Comparison of ENCODE assay signal across 12 cellular contexts in the genomic region with DNA sequence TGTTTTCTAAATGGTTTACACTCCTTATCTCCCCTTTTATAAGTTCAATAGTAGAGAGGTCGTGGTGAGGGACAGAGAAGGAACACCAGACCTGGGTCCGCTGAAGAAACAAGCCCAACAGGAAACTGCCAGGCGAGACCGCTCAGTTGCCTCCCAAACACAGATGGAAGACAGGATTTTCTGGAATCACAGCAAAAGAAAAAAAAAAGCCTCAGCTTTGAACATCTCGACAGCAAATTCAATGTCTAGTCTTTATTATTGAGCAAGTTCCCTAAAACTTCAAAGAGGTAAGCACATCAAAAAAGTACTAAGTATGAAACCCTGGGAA. TPM values are rescaled to one million over a fixed set of nuclear protein-coding genes. Genes with fewer than 3 reads are reported as not detected.
DNase-seq lines count a peak whose midpoint lies in the region; ATAC-seq and TF ChIP-seq lines count a peak whose summit lies in the region.
"Had no signal": no experiment of that assay in that cellular context is flagged by ENCODE, and none has a peak within 500 bp of the region (broad histone marks: within the 10 kb centered on the region; RNA-seq: fewer than 3 reads in every experiment).

No MANE protein-coding gene starts in this region.

- H3K36me3 Mint-ChIP-seq in T-helper 2 cell treated with Interferon-gamma antibody and Interleukin-4, amounts not matched to agents 5 μg/mL and 100 μg/mL, for 36 hours (ENCODE audit: low read depth) = no peaks in the 10 kb centered on the region

- no peak overlapping the region for H3K9ac ChIP-seq in iPS-20b (ENCODE audit: low read depth, low read length)

- H3K4me3 ChIP-seq in RWPE2 (ENCODE audit: severe bottlenecking) (no peak overlapping the region), iPS-20b (ENCODE audit: low read length) (peak overlapping the region; percentile 31; the same call in 1 of the 2 replicates), thoracic aorta (peak overlapping the region; percentile 36)
- H3K4me3 ChIP-seq: gastroesophageal sphincter, prostate gland had no signal

- TF ChIP-seq CTCF in RWPE2 (IDR thresholded peaks at IDR 0.05; ENCODE audit: poor library complexity, severe bottlenecking) = peak; percentile 47
- TF ChIP-seq CTCF in thoracic aorta (IDR thresholded peaks at IDR 0.05) = no peak

- H3K27me3 ChIP-seq in RWPE2 (ENCODE audit: insufficient read depth, poor library complexity, severe bottlenecking) (no peaks in the 10 kb centered on the region), iPS-20b (ENCODE audit: insufficient read depth, low read length) (peaks cover 16% of the 10 kb centered on the region), thoracic aorta (replicated peaks; ENCODE audit: insufficient read depth) (no peaks in the 10 kb centered on the region)

- ATAC-seq in RWPE2 (ENCODE audit: low read depth) (no peak), thoracic aorta (ENCODE audit: insufficient number of reproducible peaks, low FRiP score, low read depth) (no peak)

- DNase-seq in T-helper 2 cell treated with Interferon-gamma antibody and Interleukin-4, amounts not matched to agents 5 μg/mL and 100 μg/mL, for 36 hours (ENCODE audit: low spot score) = no peak
- DNase-seq in T-helper 2 cell (no peak), RWPE2 (ENCODE audit: low spot score) (no peak), thoracic aorta (ENCODE audit: low spot score) (no peak), middle frontal gyrus (ENCODE audit: extremely low spot score, low spot score) (no peak), NCI-H2171 treated with DMSO at 0.1 percent for 48 hours (lab: John Stamatoyannopoulos, UW) (no peak)
- no peak for DNase-seq in activated naive CD4-positive, alpha-beta T cell treated with Interleukin-2 at 50 U/mL for 16 hours

- H3K36me3 ChIP-seq in RWPE2 (ENCODE audit: low read depth) = no peaks in the 10 kb centered on the region
- no peaks in the 10 kb centered on the region for H3K36me3 ChIP-seq in iPS-20b (ENCODE audit: insufficient read depth, low read depth, low read length)
- no peaks in the 10 kb centered on the region for H3K36me3 ChIP-seq in thoracic aorta
- H3K36me3 ChIP-seq: gastroesophageal sphincter, prostate gland had no signal

- no peaks in the 10 kb centered on the region for H3K9me3 Mint-ChIP-seq in T-helper 2 cell treated with Interferon-gamma antibody and Interleukin-4, amounts not matched to agents 5 μg/mL and 100 μg/mL, for 36 hours

- H3K4me1 ChIP-seq in RWPE2 (ENCODE audit: insufficient read depth, poor library complexity, severe bottlenecking) (peaks cover 7% of the 10 kb centered on the region), iPS-20b (ENCODE audit: insufficient read depth, low read length) (no peaks in the 10 kb centered on the region), thoracic aorta (ENCODE audit: control insufficient read depth in 1 of 2, low read depth in 2 of 2) (no peaks in the 10 kb centered on the region)
- H3K4me1 ChIP-seq: prostate gland had no signal

- H3K27ac Mint-ChIP-seq in T-helper 2 cell treated with Interferon-gamma antibody and Interleukin-4, amounts not matched to agents 5 μg/mL and 100 μg/mL, for 36 hours = no peak overlapping the region

- H3K4me1 Mint-ChIP-seq in T-helper 2 cell treated with Interferon-gamma antibody and Interleukin-4, amounts not matched to agents 5 μg/mL and 100 μg/mL, for 36 hours (ENCODE audit: low read depth) = peaks cover 2% of the 10 kb centered on the region

- H3K27ac ChIP-seq in RWPE2 (ENCODE audit: poor library complexity, severe bottlenecking) = no peak overlapping the region
- no peak overlapping the region for H3K27ac ChIP-seq in iPS-20b (ENCODE audit: low read length)
- no peak overlapping the region for H3K27ac ChIP-seq in thoracic aorta
- H3K27ac ChIP-seq: gastroesophageal sphincter, prostate gland had no signal

- peaks cover 32% of the 10 kb centered on the region for H3K27me3 Mint-ChIP-seq in T-helper 2 cell treated with Interferon-gamma antibody and Interleukin-4, amounts not matched to agents 5 μg/mL and 100 μg/mL, for 36 hours (ENCODE audit: low read depth)

- H3K4me3 Mint-ChIP-seq in T-helper 2 cell treated with Interferon-gamma antibody and Interleukin-4, amounts not matched to agents 5 μg/mL and 100 μg/mL, for 36 hours = peak overlapping the region; percentile 16

- H3K9me3 ChIP-seq in RWPE2 (ENCODE audit: severe bottlenecking) (no peaks in the 10 kb centered on the region), iPS-20b (ENCODE audit: insufficient read depth, low read depth, low read length) (no peaks in the 10 kb centered on the region), thoracic aorta (no peaks in the 10 kb centered on the region)
- H3K9me3 ChIP-seq: prostate gland had no signal

RNA-seq across cellular contexts. Expression of a gene that starts 33.5 kb away (rescaled TPM):
- 10 to 100 TPM in 1 of 2 donors, 1 to 10 TPM in 1; 4.2 to 20.4 TPM for total RNA-seq in thoracic aorta

RNA-seq across cellular contexts. Expression of a gene that starts 46.2 kb away (rescaled TPM):
- not detected for total RNA-seq in thoracic aorta
- total RNA-seq: cerebellum, gastroesophageal sphincter, HT-29, prostate gland had no signal
